8 cellular contexts compared by ENCODE assay signal in genomic region chr16:88856828-88857727, GRCh38. TPM values are rescaled to one million over a fixed set of nuclear protein-coding genes. Genes with fewer than 3 reads are reported as not detected.
DNase-seq lines count a peak whose midpoint lies in the region; ATAC-seq and TF ChIP-seq lines count a peak whose summit lies in the region.

Gene GALNS (minus strand): TSS chr16:88856947. CDS start chr16:88856877, 70 bp downstream.
Gene TRAPPC2L (plus strand): TSS chr16:88857127. CDS start chr16:88857151, 24 bp downstream.

- no peak for TF ChIP-seq CTCF in SU-DHL-6 (IDR thresholded peaks at IDR 0.05; ENCODE audit: insufficient read depth, low read length, poor library complexity, severe bottlenecking)
- peak in 1 of 3 donors; percentile 22 for TF ChIP-seq CTCF in ovary (IDR thresholded peaks at IDR 0.05)

- TF ChIP-seq EP300 in ovary (IDR thresholded peaks at IDR 0.05) = no peak

- H3K79me2 ChIP-seq in SU-DHL-6 (ENCODE audit: insufficient read depth, low read length) = peaks cover 4% of the 10 kb centered on the region

- no peaks in the 10 kb centered on the region for H3K9me3 Mint-ChIP-seq in activated naive CD8-positive, alpha-beta T cell treated with anti-CD3 and anti-CD28 coated beads, Interleukin-2, amount 10 ng/mL, durations not matched to agents 7 days and 5 days

- H3K27me3 Mint-ChIP-seq in activated naive CD8-positive, alpha-beta T cell treated with anti-CD3 and anti-CD28 coated beads, Interleukin-2, amount 10 ng/mL, durations not matched to agents 7 days and 5 days = no peaks in the 10 kb centered on the region

- H3K27ac Mint-ChIP-seq in activated naive CD8-positive, alpha-beta T cell treated with anti-CD3 and anti-CD28 coated beads, Interleukin-2, amount 10 ng/mL, durations not matched to agents 7 days and 5 days = peak within 1 kb of the TSS; percentile 93

- H3K4me3 ChIP-seq in SU-DHL-6 (ENCODE audit: insufficient read depth, low read length, poor library complexity, severe bottlenecking) (peak within 1 kb of the TSS; percentile 69), ovary (peak within 1 kb of the TSS; percentile 75), thymus (ENCODE audit: low read length) (peak within 1 kb of the TSS; percentile 94)

- H3K27me3 ChIP-seq in SU-DHL-6 (ENCODE audit: low read length) (no peaks in the 10 kb centered on the region), ovary (no peaks in the 10 kb centered on the region), thymus (ENCODE audit: control insufficient read depth, insufficient read depth) (no peaks in the 10 kb centered on the region)

- H4K20me1 ChIP-seq in SU-DHL-6 (ENCODE audit: low read depth, low read length) = no peaks in the 10 kb centered on the region

- intact Hi-C loops in head of caudate nucleus (cut with DNase I) (loop anchor here (5.0 kb wide), 1 partner anchor 45 kb away; the partner anchor contains the start of gene APRT), ovary (cut with DNase I) (loop anchor here in 3 of 4 donors (2.0 to 5.0 kb wide), 3 partner anchors 40 to 45 kb away; partner anchors contain the start of gene APRT (in 1 of the 3))

- ATAC-seq in HG02678 (IDR thresholded peaks at IDR 0.05; ENCODE audit: unreplicated experiment) = peak; percentile 84
- ATAC-seq in activated naive CD8-positive, alpha-beta T cell treated with anti-CD3 and anti-CD28 coated beads, Interleukin-2, amount 10 ng/mL, durations not matched to agents 7 days and 5 days (ENCODE audit: low read depth) = peak; percentile 79

- H3K4me1 Mint-ChIP-seq in activated naive CD8-positive, alpha-beta T cell treated with anti-CD3 and anti-CD28 coated beads, Interleukin-2, amount 10 ng/mL, durations not matched to agents 7 days and 5 days = peaks cover 21% of the 10 kb centered on the region

- WGBS in ovary, 3 donors = 0% methylated on average over 61 to 87 of the region's 87 CpGs
- WGBS in thymus = under 1% methylated on average over 87 of the region's 87 CpGs

- peaks cover 5% of the 10 kb centered on the region for H3K4me1 ChIP-seq in ovary (ENCODE audit: insufficient read depth)
- H3K4me1 ChIP-seq in thymus (ENCODE audit: control insufficient read depth, insufficient read depth, low read length) = peaks cover 17% of the 10 kb centered on the region

- H3K27ac ChIP-seq in SU-DHL-6 (ENCODE audit: low read depth, low read length) = 0 out of 2 replicates have a peak within 1 kb of the TSS, but pooled peaks have one; percentile 23
- peak within 1 kb of the TSS; percentile 10 to 73 for H3K27ac ChIP-seq in ovary
- peak within 1 kb of the TSS; percentile 88 for H3K27ac ChIP-seq in thymus (ENCODE audit: low read depth)

- H3K9ac ChIP-seq in SU-DHL-6 (ENCODE audit: low read length) = peak within 1 kb of the TSS; percentile 76

- peaks cover 7% of the 10 kb centered on the region for H3F3A ChIP-seq in SU-DHL-6 (ENCODE audit: insufficient read depth)

- H3K9me3 ChIP-seq in SU-DHL-6 (ENCODE audit: insufficient read depth, low read length) (no peaks in the 10 kb centered on the region), ovary (no peaks in the 10 kb centered on the region), thymus (ENCODE audit: control insufficient read depth) (no peaks in the 10 kb centered on the region)

- DNase-seq in NCI-H1417 (lab: John Stamatoyannopoulos, UW) (peak; percentile 92 to 97 (median 94)), head of caudate nucleus (peak; percentile 97 to 100 (median 99)), ovary (peak; percentile 99 to 100 (median 100))
- DNase-seq in activated naive CD8-positive, alpha-beta T cell treated with anti-CD3 and anti-CD28 coated beads, Interleukin-2, amount 10 ng/mL, durations not matched to agents 7 days and 5 days = peak; percentile 100

- TF ChIP-seq POLR2A in GM10847 (IDR thresholded peaks at IDR 0.05; ENCODE audit: extremely low read depth, insufficient read length) (peak; percentile 97), ovary (IDR thresholded peaks at IDR 0.05) (peak; percentile 67)

- peak within 1 kb of the TSS; percentile 70 for H3K4me2 ChIP-seq in SU-DHL-6 (ENCODE audit: low read depth, low read length, poor library complexity, severe bottlenecking)

- POLR2A ChIA-PET in activated naive CD8-positive, alpha-beta T cell treated with anti-CD3 and anti-CD28 coated beads, Interleukin-2, amount 10 ng/mL, durations not matched to agents 7 days and 5 days (lab: Charles Lee) = interaction anchor here (0.6 to 2.3 kb wide), 15 partner anchors 37 to 906 kb away, joined by 3 to 15 read pairs (median 4); partner anchors contain the start of genes ACSF3, APRT, CDH15 and ZNF778

- no peaks in the 10 kb centered on the region for H3K36me3 ChIP-seq in SU-DHL-6 (ENCODE audit: low read length)
- H3K36me3 ChIP-seq in ovary = no peaks in the 10 kb centered on the region
- peaks cover 27% of the 10 kb centered on the region for H3K36me3 ChIP-seq in thymus (ENCODE audit: control insufficient read depth, insufficient read depth)

- H3K4me3 Mint-ChIP-seq in activated naive CD8-positive, alpha-beta T cell treated with anti-CD3 and anti-CD28 coated beads, Interleukin-2, amount 10 ng/mL, durations not matched to agents 7 days and 5 days = peak within 1 kb of the TSS; percentile 95

- H3K36me3 Mint-ChIP-seq in activated naive CD8-positive, alpha-beta T cell treated with anti-CD3 and anti-CD28 coated beads, Interleukin-2, amount 10 ng/mL, durations not matched to agents 7 days and 5 days = peaks cover 2% of the 10 kb centered on the region

- peak within 1 kb of the TSS; percentile 69 for H2AFZ ChIP-seq in SU-DHL-6 (ENCODE audit: low read depth, low read length, severe bottlenecking)

- H3K9me2 ChIP-seq in SU-DHL-6 (replicated peaks; ENCODE audit: insufficient read depth, low read length) = no peaks in the 10 kb centered on the region

RNA-seq across cellular contexts. Expression of gene GALNS, which starts in this region (rescaled TPM):
- 10 to 100 TPM; 50.9 to 51.8 TPM for total RNA-seq in activated naive CD8-positive, alpha-beta T cell treated with anti-CD3 and anti-CD28 coated beads, Interleukin-2, amount 10 ng/mL, durations not matched to agents 7 days and 5 days
- 10 to 100 TPM; 14.1 to 30.1 (median 21.6) TPM for total RNA-seq in ovary
- polyA plus RNA-seq in ovary (10 to 100 TPM; 14.0 to 40.4 TPM), thymus (23.9 TPM)

RNA-seq across cellular contexts. Expression of gene TRAPPC2L, which starts in this region (rescaled TPM):
- total RNA-seq in activated naive CD8-positive, alpha-beta T cell treated with anti-CD3 and anti-CD28 coated beads, Interleukin-2, amount 10 ng/mL, durations not matched to agents 7 days and 5 days = 10 to 100 TPM; 47.4 to 50.9 TPM
- total RNA-seq in ovary = 10 to 100 TPM; 37.2 to 65.7 (median 56.3) TPM
- polyA plus RNA-seq in ovary (100 to 1,000 TPM in 1 of 2 donors, 10 to 100 TPM in 1; 58.6 to 101 TPM), thymus (49.1 TPM)

Comparison
In these comparisons a context has a peak if more than half of its experiments do, and no peak if none do; other contexts are left out.
1. Peak in every context shown above with its lines: DNase-seq, ATAC-seq, H3K4me3 ChIP-seq and H3K27ac ChIP-seq.
2. H3K27ac ChIP-seq: peak in every context shown above with its lines; median percentile 88 in thymus; 42 in ovary; 23 in SU-DHL-6.